ENCODE assay signal across 10 cellular contexts in the genomic region with DNA sequence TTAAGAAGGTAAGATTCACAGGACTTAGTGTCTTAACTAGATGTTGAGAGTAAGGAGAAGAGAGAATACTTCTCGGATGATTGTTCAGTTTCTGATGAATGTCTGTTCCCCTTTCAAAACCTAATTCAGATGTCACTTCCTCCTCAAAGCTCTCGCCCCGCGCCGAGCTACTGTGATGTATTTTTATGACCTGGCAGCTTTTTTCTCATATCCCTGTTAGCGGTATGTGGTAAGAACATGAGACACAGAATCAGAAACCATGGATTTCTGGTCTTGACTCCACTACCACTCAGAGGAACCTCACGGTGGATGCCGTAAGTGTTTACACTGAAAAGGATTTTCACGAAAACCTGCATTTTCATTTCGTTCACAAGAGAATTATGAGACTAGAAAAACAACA. TPM values are rescaled to one million over a fixed set of nuclear protein-coding genes. Genes with fewer than 3 reads are reported as not detected.
DNase-seq lines count a peak whose midpoint lies in the region; ATAC-seq, FAIRE-seq and TF ChIP-seq lines count a peak whose summit lies in the region.
"Had no signal": no experiment of that assay in that cellular context is flagged by ENCODE, and none has a peak within 500 bp of the region (broad histone marks: within the 10 kb centered on the region; RNA-seq: fewer than 3 reads in every experiment).

No MANE protein-coding gene starts in this region.

- H3K9me3 Mint-ChIP-seq in activated T-helper 2 cell treated with anti-CD3 and anti-CD28 coated beads, Interferon-gamma antibody, Interleukin-2, Interleukin-4, amounts not matched to agents 10 μg/mL and 5 μg/mL and 100 μg/mL, durations not matched to agents 14 hours and 24 hours and 36 hours, result no peaks in the 10 kb centered on the region

- DNase-seq in KBM-7, result peak; percentile 78
- DNase-seq in activated T-helper 2 cell treated with anti-CD3 and anti-CD28 coated beads, Interferon-gamma antibody, Interleukin-2, Interleukin-4, amounts not matched to agents 10 μg/mL and 5 μg/mL and 100 μg/mL, durations not matched to agents 14 hours and 24 hours and 36 hours (ENCODE audit: low spot score), result no peak
- peak in 2 of 3 experiments; percentile 21 to 52 for DNase-seq in stimulated activated CD4-positive, alpha-beta T cell treated with anti-CD3 and anti-CD28 coated beads, TNF-alpha, amount 100 ng/mL, for 24 hours (ENCODE audit: low read depth in 3 of 3)
- no peak for DNase-seq in SHP77 treated with DMSO at 0.1 percent for 48 hours (lab: John Stamatoyannopoulos, UW)
- DNase-seq in NCI-H446 treated with DMSO at 0.1 percent for 48 hours (lab: John Stamatoyannopoulos, UW), result no peak
- DNase-seq in D721Med (ENCODE audit: insufficient read length, low spot score), result no peak

- H3K4me3 ChIP-seq in GM08714 (ENCODE audit: low read length), result peak overlapping the region; percentile 44; the same call in 1 of the 2 replicates
- H3K4me3 ChIP-seq: upper lobe of left lung had no signal

- FAIRE-seq in D721Med (lab: Jason Lieb, UNC), result no peak
- FAIRE-seq: islet of Langerhans had no signal

- in situ Hi-C loops in KBM-7 (cut with MboI; ENCODE audit: low pct_unique_long_range_greater_than_20kb, low sequenced_read_pairs), result no loop called here

- H3K27ac Mint-ChIP-seq in activated T-helper 2 cell treated with anti-CD3 and anti-CD28 coated beads, Interferon-gamma antibody, Interleukin-2, Interleukin-4, amounts not matched to agents 10 μg/mL and 5 μg/mL and 100 μg/mL, durations not matched to agents 14 hours and 24 hours and 36 hours, result peak overlapping the region; percentile 50

- no peaks in the 10 kb centered on the region for H3K27me3 Mint-ChIP-seq in activated T-helper 2 cell treated with anti-CD3 and anti-CD28 coated beads, Interferon-gamma antibody, Interleukin-2, Interleukin-4, amounts not matched to agents 10 μg/mL and 5 μg/mL and 100 μg/mL, durations not matched to agents 14 hours and 24 hours and 36 hours (ENCODE audit: low read depth)

- intact Hi-C loops in activated T-helper 2 cell treated with anti-CD3 and anti-CD28 coated beads, Interferon-gamma antibody, Interleukin-2, Interleukin-4, amounts not matched to agents 10 μg/mL and 5 μg/mL and 100 μg/mL, durations not matched to agents 14 hours and 24 hours and 36 hours (cut with micrococcal nuclease), result loop anchor here (2.0 to 10.0 kb wide), 4 partner anchors 45 to 657 kb away; a partner anchor contains a TSS

- ATAC-seq in GM21515 (IDR thresholded peaks at IDR 0.05; ENCODE audit: unreplicated experiment), result peak; percentile 85

- TF ChIP-seq CTCF in D721Med (IDR thresholded peaks at IDR 0.05; ENCODE audit: insufficient read depth, missing control alignments), result no peak

- peak overlapping the region; percentile 9 for H3K4me3 Mint-ChIP-seq in activated T-helper 2 cell treated with anti-CD3 and anti-CD28 coated beads, Interferon-gamma antibody, Interleukin-2, Interleukin-4, amounts not matched to agents 10 μg/mL and 5 μg/mL and 100 μg/mL, durations not matched to agents 14 hours and 24 hours and 36 hours (ENCODE audit: low read depth)

- peaks cover 27% of the 10 kb centered on the region for H3K4me1 Mint-ChIP-seq in activated T-helper 2 cell treated with anti-CD3 and anti-CD28 coated beads, Interferon-gamma antibody, Interleukin-2, Interleukin-4, amounts not matched to agents 10 μg/mL and 5 μg/mL and 100 μg/mL, durations not matched to agents 14 hours and 24 hours and 36 hours (ENCODE audit: low read depth)

- H3K36me3 Mint-ChIP-seq in activated T-helper 2 cell treated with anti-CD3 and anti-CD28 coated beads, Interferon-gamma antibody, Interleukin-2, Interleukin-4, amounts not matched to agents 10 μg/mL and 5 μg/mL and 100 μg/mL, durations not matched to agents 14 hours and 24 hours and 36 hours (ENCODE audit: low read depth), result peaks cover 12% of the 10 kb centered on the region

RNA-seq across cellular contexts. Expression of a gene that starts 48.4 kb away (rescaled TPM):
- 15.9 and 18.1 TPM in 2 replicates for total RNA-seq in activated T-helper 2 cell treated with anti-CD3 and anti-CD28 coated beads, Interferon-gamma antibody, Interleukin-2, Interleukin-4, amounts not matched to agents 10 μg/mL and 5 μg/mL and 100 μg/mL, durations not matched to agents 14 hours and 24 hours and 36 hours

Comparison
In these comparisons a context has a peak if more than half of its experiments do, and no peak if none do; other contexts are left out.
1. DNase-seq: peak in KBM-7 (single experiment) and stimulated activated CD4-positive, alpha-beta T cell treated with anti-CD3 and anti-CD28 coated beads, TNF-alpha, amount 100 ng/mL, for 24 hours (2 of 3); none in activated T-helper 2 cell treated with anti-CD3 and anti-CD28 coated beads, Interferon-gamma antibody, Interleukin-2, Interleukin-4, amounts not matched to agents 10 μg/mL and 5 μg/mL and 100 μg/mL, durations not matched to agents 14 hours and 24 hours and 36 hours (single experiment), SHP77 treated with DMSO at 0.1 percent for 48 hours (single experiment), NCI-H446 treated with DMSO at 0.1 percent for 48 hours (single experiment) and D721Med (single experiment).